In genomic region chr1:167467126-167467725, GRCh38 we compare ENCODE assay signal across 1 cellular context.
TF ChIP-seq lines count a peak whose summit lies in the region.

No MANE protein-coding gene starts in this region.

TF ChIP-seq in WTC11, 78 proteins besides CTCF, POLR2A, EP300 and RAD21 (continued from another document):
- no peak for TF ChIP-seq ZNF532 (CRISPR knock-in tag; IDR thresholded peaks at IDR 0.05; ENCODE audit: borderline replicate concordance)
- TF ChIP-seq ZBTB21 (CRISPR knock-in tag; IDR thresholded peaks at IDR 0.05; ENCODE audit: borderline replicate concordance): no peak
- TF ChIP-seq, protein P1, sequence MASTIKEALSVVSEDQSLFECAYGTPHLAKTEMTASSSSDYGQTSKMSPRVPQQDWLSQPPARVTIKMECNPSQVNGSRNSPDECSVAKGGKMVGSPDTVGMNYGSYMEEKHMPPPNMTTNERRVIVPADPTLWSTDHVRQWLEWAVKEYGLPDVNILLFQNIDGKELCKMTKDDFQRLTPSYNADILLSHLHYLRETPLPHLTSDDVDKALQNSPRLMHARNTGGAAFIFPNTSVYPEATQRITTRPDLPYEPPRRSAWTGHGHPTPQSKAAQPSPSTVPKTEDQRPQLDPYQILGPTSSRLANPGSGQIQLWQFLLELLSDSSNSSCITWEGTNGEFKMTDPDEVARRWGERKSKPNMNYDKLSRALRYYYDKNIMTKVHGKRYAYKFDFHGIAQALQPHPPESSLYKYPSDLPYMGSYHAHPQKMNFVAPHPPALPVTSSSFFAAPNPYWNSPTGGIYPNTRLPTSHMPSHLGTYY (CRISPR knock-in tag; IDR thresholded peaks at IDR 0.05): no peak
- TF ChIP-seq SMAD4 (CRISPR knock-in tag; IDR thresholded peaks at IDR 0.05): no peak
- no peak for TF ChIP-seq ZNF396 (CRISPR knock-in tag; IDR thresholded peaks at IDR 0.05; ENCODE audit: borderline replicate concordance)
- TF ChIP-seq, protein P2, sequence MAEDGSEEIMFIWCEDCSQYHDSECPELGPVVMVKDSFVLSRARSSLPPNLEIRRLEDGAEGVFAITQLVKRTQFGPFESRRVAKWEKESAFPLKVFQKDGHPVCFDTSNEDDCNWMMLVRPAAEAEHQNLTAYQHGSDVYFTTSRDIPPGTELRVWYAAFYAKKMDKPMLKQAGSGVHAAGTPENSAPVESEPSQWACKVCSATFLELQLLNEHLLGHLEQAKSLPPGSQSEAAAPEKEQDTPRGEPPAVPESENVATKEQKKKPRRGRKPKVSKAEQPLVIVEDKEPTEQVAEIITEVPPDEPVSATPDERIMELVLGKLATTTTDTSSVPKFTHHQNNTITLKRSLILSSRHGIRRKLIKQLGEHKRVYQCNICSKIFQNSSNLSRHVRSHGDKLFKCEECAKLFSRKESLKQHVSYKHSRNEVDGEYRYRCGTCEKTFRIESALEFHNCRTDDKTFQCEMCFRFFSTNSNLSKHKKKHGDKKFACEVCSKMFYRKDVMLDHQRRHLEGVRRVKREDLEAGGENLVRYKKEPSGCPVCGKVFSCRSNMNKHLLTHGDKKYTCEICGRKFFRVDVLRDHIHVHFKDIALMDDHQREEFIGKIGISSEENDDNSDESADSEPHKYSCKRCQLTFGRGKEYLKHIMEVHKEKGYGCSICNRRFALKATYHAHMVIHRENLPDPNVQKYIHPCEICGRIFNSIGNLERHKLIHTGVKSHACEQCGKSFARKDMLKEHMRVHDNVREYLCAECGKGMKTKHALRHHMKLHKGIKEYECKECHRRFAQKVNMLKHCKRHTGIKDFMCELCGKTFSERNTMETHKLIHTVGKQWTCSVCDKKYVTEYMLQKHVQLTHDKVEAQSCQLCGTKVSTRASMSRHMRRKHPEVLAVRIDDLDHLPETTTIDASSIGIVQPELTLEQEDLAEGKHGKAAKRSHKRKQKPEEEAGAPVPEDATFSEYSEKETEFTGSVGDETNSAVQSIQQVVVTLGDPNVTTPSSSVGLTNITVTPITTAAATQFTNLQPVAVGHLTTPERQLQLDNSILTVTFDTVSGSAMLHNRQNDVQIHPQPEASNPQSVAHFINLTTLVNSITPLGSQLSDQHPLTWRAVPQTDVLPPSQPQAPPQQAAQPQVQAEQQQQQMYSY (CRISPR knock-in tag; IDR thresholded peaks at IDR 0.05): no peak
- no peak for TF ChIP-seq ZNF423 (CRISPR knock-in tag; IDR thresholded peaks at IDR 0.05)
